ENCODE assay signal across 7 cellular contexts in the genomic region with DNA sequence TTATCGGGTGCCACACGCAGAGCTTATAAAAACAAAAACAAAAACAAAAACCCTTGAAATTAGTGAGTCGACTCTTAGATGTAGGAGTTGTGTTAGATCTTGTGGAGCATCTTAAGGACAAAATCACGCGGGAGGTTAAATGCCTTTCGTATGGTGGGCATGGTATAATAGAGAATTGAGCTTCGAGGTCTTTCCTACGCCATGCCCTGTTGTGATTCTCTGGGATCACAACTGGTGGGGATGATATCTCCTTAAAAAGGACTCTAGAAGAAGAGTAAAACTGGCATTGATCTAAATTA. TPM values are rescaled to one million over a fixed set of nuclear protein-coding genes. Genes with fewer than 3 reads are reported as not detected.
A peak's percentile ranks its signal among the peaks of the same experiment; 100 is the strongest.
DNase-seq lines count a peak whose midpoint lies in the region; ATAC-seq lines count a peak whose summit lies in the region.

No MANE protein-coding gene starts in this region.

- H3K27me3 ChIP-seq in HUES48 (ENCODE audit: control insufficient read depth, insufficient read depth, low read length) (peaks cover 10% of the 10 kb centered on the region), iPS-20b (ENCODE audit: insufficient read depth, low read length) (peaks cover 21% of the 10 kb centered on the region)

- ATAC-seq in activated naive CD8-positive, alpha-beta T cell treated with anti-CD3 and anti-CD28 coated beads, Interleukin-2, amount 10 ng/mL, durations not matched to agents 7 days and 5 days (ENCODE audit: low read depth) = no peak
- ATAC-seq in stimulated activated naive CD8-positive, alpha-beta T cell treated with anti-CD3 and anti-CD28 coated beads, Interleukin-15, amount 100 ng/mL, for 72 hours = no peak

- H3K36me3 ChIP-seq in HUES48 (ENCODE audit: control insufficient read depth, insufficient read depth, low read length) (no peaks in the 10 kb centered on the region), iPS-20b (ENCODE audit: insufficient read depth, low read depth, low read length) (no peaks in the 10 kb centered on the region)

- POLR2A ChIA-PET in activated naive CD8-positive, alpha-beta T cell treated with anti-CD3 and anti-CD28 coated beads, Interleukin-2, amount 10 ng/mL, durations not matched to agents 7 days and 5 days (lab: Charles Lee) = interaction anchor here (1.5 kb wide), 1 partner anchor 93 kb away, joined by 5 read pairs; no protein-coding TSS in a partner anchor

- H3K9me3 ChIP-seq in HUES48 (ENCODE audit: control insufficient read depth, insufficient read depth, low read length) = no peaks in the 10 kb centered on the region
- H3K9me3 ChIP-seq in iPS-20b (ENCODE audit: insufficient read depth, low read depth, low read length) = no peaks in the 10 kb centered on the region

- peaks cover 2% of the 10 kb centered on the region for H3K36me3 Mint-ChIP-seq in activated naive CD8-positive, alpha-beta T cell treated with anti-CD3 and anti-CD28 coated beads, Interleukin-2, amount 10 ng/mL, durations not matched to agents 7 days and 5 days

- no peaks in the 10 kb centered on the region for H3K9me3 Mint-ChIP-seq in activated naive CD8-positive, alpha-beta T cell treated with anti-CD3 and anti-CD28 coated beads, Interleukin-2, amount 10 ng/mL, durations not matched to agents 7 days and 5 days
- no peaks in the 10 kb centered on the region for H3K9me3 Mint-ChIP-seq in stimulated activated naive CD8-positive, alpha-beta T cell treated with anti-CD3 and anti-CD28 coated beads, Interleukin-15, amount 100 ng/mL, for 72 hours

- no peak for DNase-seq in activated naive CD8-positive, alpha-beta T cell treated with anti-CD3 and anti-CD28 coated beads, Interleukin-2, amount 10 ng/mL, durations not matched to agents 7 days and 5 days
- DNase-seq in stimulated activated naive CD8-positive, alpha-beta T cell treated with anti-CD3 and anti-CD28 coated beads, Interleukin-15, amount 100 ng/mL, for 72 hours = no peak
- DNase-seq in 8988T = no peak
- DNase-seq in hippocampal formation (lab: John Stamatoyannopoulos, UW) = no peak
- DNase-seq in nucleus accumbens (lab: John Stamatoyannopoulos, UW) = no peak

- peaks cover 53% of the 10 kb centered on the region for H3K4me1 ChIP-seq in HUES48 (ENCODE audit: control insufficient read depth, insufficient read depth, low read length)
- peaks cover 46% of the 10 kb centered on the region for H3K4me1 ChIP-seq in iPS-20b (ENCODE audit: insufficient read depth, low read length)

- H3K27me3 Mint-ChIP-seq in activated naive CD8-positive, alpha-beta T cell treated with anti-CD3 and anti-CD28 coated beads, Interleukin-2, amount 10 ng/mL, durations not matched to agents 7 days and 5 days = no peaks in the 10 kb centered on the region
- peaks cover 5% of the 10 kb centered on the region for H3K27me3 Mint-ChIP-seq in stimulated activated naive CD8-positive, alpha-beta T cell treated with anti-CD3 and anti-CD28 coated beads, Interleukin-15, amount 100 ng/mL, for 72 hours

- H3K4me1 Mint-ChIP-seq in activated naive CD8-positive, alpha-beta T cell treated with anti-CD3 and anti-CD28 coated beads, Interleukin-2, amount 10 ng/mL, durations not matched to agents 7 days and 5 days = peaks cover 31% of the 10 kb centered on the region
- peaks cover 44% of the 10 kb centered on the region for H3K4me1 Mint-ChIP-seq in stimulated activated naive CD8-positive, alpha-beta T cell treated with anti-CD3 and anti-CD28 coated beads, Interleukin-15, amount 100 ng/mL, for 72 hours

- peak overlapping the region; percentile 97 for H3K27ac Mint-ChIP-seq in activated naive CD8-positive, alpha-beta T cell treated with anti-CD3 and anti-CD28 coated beads, Interleukin-2, amount 10 ng/mL, durations not matched to agents 7 days and 5 days
- peak overlapping the region; percentile 98 for H3K27ac Mint-ChIP-seq in stimulated activated naive CD8-positive, alpha-beta T cell treated with anti-CD3 and anti-CD28 coated beads, Interleukin-15, amount 100 ng/mL, for 72 hours

- H3K27ac ChIP-seq in HUES48 (ENCODE audit: low read depth, low read length) = peak overlapping the region; percentile 84
- peak overlapping the region; percentile 64 for H3K27ac ChIP-seq in iPS-20b (ENCODE audit: low read length)

- H3K9ac ChIP-seq in HUES48 (ENCODE audit: low read depth, low read length) (peak overlapping the region; percentile 81), iPS-20b (ENCODE audit: low read depth, low read length) (peak overlapping the region; percentile 80; the same call in 1 of the 2 replicates)

- H3K4me3 ChIP-seq in HUES48 (ENCODE audit: low read depth, low read length) (peak overlapping the region; percentile 76), iPS-20b (ENCODE audit: low read length) (peak overlapping the region; percentile 89)

- H3K4me3 Mint-ChIP-seq in activated naive CD8-positive, alpha-beta T cell treated with anti-CD3 and anti-CD28 coated beads, Interleukin-2, amount 10 ng/mL, durations not matched to agents 7 days and 5 days = peak overlapping the region; percentile 96
- peak overlapping the region; percentile 92 to 98 for H3K4me3 Mint-ChIP-seq in stimulated activated naive CD8-positive, alpha-beta T cell treated with anti-CD3 and anti-CD28 coated beads, Interleukin-15, amount 100 ng/mL, for 72 hours

RNA-seq across cellular contexts. Expression of a gene that starts 0.8 kb away (rescaled TPM):
- 10 to 100 TPM; 11.6 to 15.0 TPM for total RNA-seq in activated naive CD8-positive, alpha-beta T cell treated with anti-CD3 and anti-CD28 coated beads, Interleukin-2, amount 10 ng/mL, durations not matched to agents 7 days and 5 days
